ENCODE assay signal across 8 cellular contexts in the genomic region with DNA sequence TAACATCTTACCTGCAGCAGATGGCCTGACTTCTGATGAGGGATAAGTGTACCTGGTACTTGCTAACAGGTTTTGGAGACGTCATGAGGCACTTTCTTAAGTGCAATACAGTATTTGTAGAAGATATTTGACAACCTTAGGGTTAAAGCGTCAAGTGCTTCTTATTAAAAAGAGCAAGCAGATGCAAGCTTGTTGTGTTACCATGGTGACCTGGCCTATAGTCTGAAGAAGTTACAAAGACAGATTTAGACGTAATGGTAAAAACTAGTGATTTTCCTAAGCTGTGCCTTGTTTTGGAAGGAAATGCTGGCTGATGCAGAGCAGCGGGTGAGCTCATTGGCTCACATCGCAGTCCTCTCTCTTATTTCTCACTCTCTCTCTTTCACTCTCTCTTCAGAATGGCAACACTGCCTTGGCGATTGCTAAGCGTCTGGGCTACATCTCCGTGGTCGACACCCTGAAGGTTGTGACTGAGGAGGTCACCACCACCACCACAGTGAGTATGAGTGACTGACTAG.
DNase-seq lines count a peak whose midpoint lies in the region; TF ChIP-seq lines count a peak whose summit lies in the region.
"Had no signal": no experiment of that assay in that cellular context is flagged by ENCODE, and none has a peak within 500 bp of the region (broad histone marks: within the 10 kb centered on the region; RNA-seq: fewer than 3 reads in every experiment).

No MANE protein-coding gene starts in this region.

- CTCF ChIA-PET in CD8-positive, alpha-beta memory T cell (lab: Charles Lee) = no interaction called here

- no peaks in the 10 kb centered on the region for H3K9me3 ChIP-seq in CD8-positive, alpha-beta memory T cell (ENCODE audit: low read length)

- POLR2A ChIA-PET in CD8-positive, alpha-beta memory T cell (lab: Charles Lee) = no interaction called here

- TF ChIP-seq CTCF in foreskin fibroblast (IDR thresholded peaks at IDR 0.05; ENCODE audit: low read depth, low read length) = no peak
- TF ChIP-seq CTCF in neural crest cell (conservative IDR thresholded peaks at IDR 0.05) = no peak
- no peak for TF ChIP-seq CTCF in type B pancreatic cell (conservative IDR thresholded peaks at IDR 0.05)

- H3K4me3 Mint-ChIP-seq in neural crest cell = peak overlapping the region; percentile 70
- peak overlapping the region; percentile 67 for H3K4me3 Mint-ChIP-seq in type B pancreatic cell
- H3K4me3 Mint-ChIP-seq in CD8-positive, alpha-beta memory T cell = no peak overlapping the region

- peaks cover 49% of the 10 kb centered on the region for H3K4me1 Mint-ChIP-seq in neural crest cell
- peaks cover 14% of the 10 kb centered on the region for H3K4me1 Mint-ChIP-seq in type B pancreatic cell (ENCODE audit: unreplicated experiment)
- no peaks in the 10 kb centered on the region for H3K4me1 Mint-ChIP-seq in CD8-positive, alpha-beta memory T cell

- H3K27me3 Mint-ChIP-seq in neural crest cell (ENCODE audit: low read depth) = no peaks in the 10 kb centered on the region
- no peaks in the 10 kb centered on the region for H3K27me3 Mint-ChIP-seq in type B pancreatic cell
- H3K27me3 Mint-ChIP-seq in CD8-positive, alpha-beta memory T cell = peaks cover 3 to 4% of the 10 kb centered on the region in 2 donors

- H3K27ac Mint-ChIP-seq in neural crest cell (ENCODE audit: unreplicated experiment) (peak overlapping the region; percentile 78), type B pancreatic cell (peak overlapping the region; percentile 36)
- H3K27ac Mint-ChIP-seq in CD8-positive, alpha-beta memory T cell = no peak overlapping the region

- H3K27ac ChIP-seq in angular gyrus (ENCODE audit: low read depth, low read length) = peak overlapping the region; percentile 70
- no peak overlapping the region for H3K27ac ChIP-seq in CD8-positive, alpha-beta memory T cell (ENCODE audit: low read depth, low read length)

- no peaks in the 10 kb centered on the region for H3K27me3 ChIP-seq in CD8-positive, alpha-beta memory T cell (ENCODE audit: insufficient read depth, low read length, poor library complexity, severe bottlenecking)

- H3K36me3 ChIP-seq in CD8-positive, alpha-beta memory T cell (ENCODE audit: insufficient read depth, low read length) = no peaks in the 10 kb centered on the region

- H3K4me1 ChIP-seq in CD8-positive, alpha-beta memory T cell (ENCODE audit: insufficient read depth, low read length) = no peaks in the 10 kb centered on the region

- peak; percentile 59 to 79 for DNase-seq in foreskin fibroblast
- DNase-seq in neural crest cell (ENCODE audit: low read depth, low spot score) = no peak
- DNase-seq in type B pancreatic cell (ENCODE audit: extremely low spot score, unreplicated experiment) = no peak
- DNase-seq in NCI-H345 (lab: John Stamatoyannopoulos, UW) = no peak
- no peak for DNase-seq in CD8-positive, alpha-beta memory T cell
- DNase-seq in SIG-M5 treated with dmso at 0.1 percent for 504 hours (lab: John Stamatoyannopoulos, UW; ENCODE audit: unreplicated experiment) = no peak
- DNase-seq: cerebellar nuclear complex had no signal

- peak overlapping the region; percentile 39 to 58 for H3K4me3 ChIP-seq in foreskin fibroblast (ENCODE audit: low read depth in 1 of 2, low read length in 2 of 2)
- no peak overlapping the region for H3K4me3 ChIP-seq in CD8-positive, alpha-beta memory T cell (ENCODE audit: low read length)

- no peaks in the 10 kb centered on the region for H3K9me3 Mint-ChIP-seq in neural crest cell
- no peaks in the 10 kb centered on the region for H3K9me3 Mint-ChIP-seq in type B pancreatic cell
- H3K9me3 Mint-ChIP-seq in CD8-positive, alpha-beta memory T cell = no peaks in the 10 kb centered on the region

- H3K36me3 Mint-ChIP-seq in neural crest cell (ENCODE audit: low read depth) = no peaks in the 10 kb centered on the region
- H3K36me3 Mint-ChIP-seq in type B pancreatic cell = no peaks in the 10 kb centered on the region
- no peaks in the 10 kb centered on the region for H3K36me3 Mint-ChIP-seq in CD8-positive, alpha-beta memory T cell

Comparison
In these comparisons a context has a peak if more than half of its experiments do, and no peak if none do; other contexts are left out.
1. DNase-seq: peak in foreskin fibroblast (2 of 2); none in neural crest cell (single experiment), type B pancreatic cell (single experiment), NCI-H345 (single experiment), CD8-positive, alpha-beta memory T cell (0 of 5) and SIG-M5 treated with dmso at 0.1 percent for 504 hours (single experiment).
2. H3K27ac Mint-ChIP-seq: peak in neural crest cell (single experiment) and type B pancreatic cell (single experiment); none in CD8-positive, alpha-beta memory T cell (0 of 8).
3. H3K4me3 Mint-ChIP-seq: peak in neural crest cell (single experiment) and type B pancreatic cell (single experiment); none in CD8-positive, alpha-beta memory T cell (0 of 7).